ENCODE assay signal across 9 cellular contexts in genomic region chr6:30883476-30883742, GRCh38. TPM values are rescaled to one million over a fixed set of nuclear protein-coding genes. Genes with fewer than 3 reads are reported as not detected.
DNase-seq lines count a peak whose midpoint lies in the region; ATAC-seq and TF ChIP-seq lines count a peak whose summit lies in the region.
"Had no signal": no experiment of that assay in that cellular context is flagged by ENCODE, and none has a peak within 500 bp of the region (broad histone marks: within the 10 kb centered on the region; RNA-seq: fewer than 3 reads in every experiment).

No MANE protein-coding gene starts in this region.

- peaks cover 0 to under 1% of the 10 kb centered on the region in 2 donors for H3K36me3 ChIP-seq in duodenal mucosa (ENCODE audit: control insufficient read depth in 1 of 2, insufficient read depth in 2 of 2, low read length in 2 of 2)

- H3K9ac ChIP-seq in duodenal mucosa (ENCODE audit: low read depth in 1 of 2, low read length in 2 of 2): peak overlapping the region; percentile 90 to 95

- H3K27ac ChIP-seq in duodenal mucosa (ENCODE audit: low read depth, low read length): peak overlapping the region; percentile 88

- H3K9me3 Mint-ChIP-seq in IgD-negative memory B cell (no peaks in the 10 kb centered on the region), nephron progenitor cell (no peaks in the 10 kb centered on the region)

- DNase-seq in AG04449 (ENCODE audit: low read depth, low spot score) (no peak), nephron progenitor cell (no peak), A172 (ENCODE audit: low spot score) (no peak), epidermal melanocyte (ENCODE audit: insufficient read length, low spot score) (no peak), SW 1271 (lab: John Stamatoyannopoulos, UW) (no peak)
- DNase-seq: effector memory CD4-positive, alpha-beta T cell had no signal

- no peak for TF ChIP-seq CTCF in AG04449 (IDR thresholded peaks at IDR 0.05; ENCODE audit: insufficient read depth, low read length, missing control alignments)
- TF ChIP-seq CTCF in nephron progenitor cell (IDR thresholded peaks at IDR 0.05): no peak

- H3K36me3 Mint-ChIP-seq in IgD-negative memory B cell (no peaks in the 10 kb centered on the region), nephron progenitor cell (ENCODE audit: low read depth) (peaks cover under 1% of the 10 kb centered on the region)

- peaks cover 31 to 35% of the 10 kb centered on the region in 2 donors for H3K4me1 ChIP-seq in duodenal mucosa (ENCODE audit: control insufficient read depth in 1 of 2, insufficient read depth in 2 of 2, low read length in 2 of 2)

- H3K27me3 Mint-ChIP-seq in IgD-negative memory B cell (peaks cover 6% of the 10 kb centered on the region), nephron progenitor cell (ENCODE audit: low read depth, poor library complexity) (peaks cover 15% of the 10 kb centered on the region)

- no peak for ATAC-seq in HG03108 (IDR thresholded peaks at IDR 0.05; ENCODE audit: unreplicated experiment)

- no peaks in the 10 kb centered on the region for H3K27me3 ChIP-seq in duodenal mucosa (ENCODE audit: control insufficient read depth in 1 of 2, insufficient read depth in 2 of 2, low read length in 2 of 2)

- POLR2A ChIA-PET in AG04449 (lab: Yijun Ruan, JAX): interaction anchor here (0.6 to 1.5 kb wide), 3 partner anchors 39 to 158 kb away, joined by 3 to 9 read pairs (median 3); partner anchors contain the start of gene IER3

- H3K4me1 Mint-ChIP-seq in IgD-negative memory B cell (peaks cover 22 to 37% (median 35%) of the 10 kb centered on the region in 3 donors), nephron progenitor cell (peaks cover 87% of the 10 kb centered on the region)

- CTCF ChIA-PET in AG04449 (lab: Yijun Ruan, JAX): interaction anchor here (0.6 to 13.1 kb wide), 14 partner anchors 16 to 205 kb away, joined by 3 to 472 read pairs (median 10); partner anchors contain the start of gene VARS2

- H3K4me3 ChIP-seq in AG04449 (ENCODE audit: low read depth, low read length) (peak overlapping the region; percentile 82), duodenal mucosa (ENCODE audit: low read depth in 1 of 2, low read length in 2 of 2) (peak overlapping the region; percentile 78 to 82)

- no peaks in the 10 kb centered on the region for H3K9me3 ChIP-seq in duodenal mucosa (ENCODE audit: control insufficient read depth in 1 of 2, low read length in 2 of 2)

- H3K4me3 Mint-ChIP-seq in IgD-negative memory B cell: peak overlapping the region; percentile 77 to 96 (median 89)
- H3K4me3 Mint-ChIP-seq in nephron progenitor cell: peak overlapping the region; percentile 82

- peak overlapping the region; percentile 73 to 96 (median 90) for H3K27ac Mint-ChIP-seq in IgD-negative memory B cell
- H3K27ac Mint-ChIP-seq in nephron progenitor cell: peak overlapping the region; percentile 99

RNA-seq across cellular contexts. Expression of gene DDR1, which starts 0.9 kb away (rescaled TPM):
- polyA plus RNA-seq in IgD-negative memory B cell: 4.6 TPM
- 39.0 and 50.9 TPM in 2 replicates for total RNA-seq in A172 (2014; rRNA removed; shearing (Covaris generic))

RNA-seq across cellular contexts. Expression of gene GTF2H4, which starts 24.6 kb away (rescaled TPM):
- 8.4 TPM for polyA plus RNA-seq in IgD-negative memory B cell
- total RNA-seq in A172 (2014; rRNA removed; shearing (Covaris generic)): 8.9 and 24.9 TPM in 2 replicates

RNA-seq across cellular contexts. Expression of gene VARS2, which starts 30.6 kb away (rescaled TPM):
- 26.0 TPM for polyA plus RNA-seq in IgD-negative memory B cell
- 25.2 and 28.2 TPM in 2 replicates for total RNA-seq in A172 (2014; rRNA removed; shearing (Covaris generic))

RNA-seq across cellular contexts. Expression of gene SFTA2, which starts 48.6 kb away (rescaled TPM):
- polyA plus RNA-seq in IgD-negative memory B cell: 0.60 TPM
- not detected in 2 replicates for total RNA-seq in A172 (2014; rRNA removed; shearing (Covaris generic))

RNA-seq across cellular contexts. Expression of gene MUCL3, which starts 57.4 kb away (rescaled TPM):
- polyA plus RNA-seq in IgD-negative memory B cell: not detected
- 0.43 TPM in 1 of 2 replicates, not detected in the other for total RNA-seq in A172 (2014; rRNA removed; shearing (Covaris generic))
